In the genomic region with DNA sequence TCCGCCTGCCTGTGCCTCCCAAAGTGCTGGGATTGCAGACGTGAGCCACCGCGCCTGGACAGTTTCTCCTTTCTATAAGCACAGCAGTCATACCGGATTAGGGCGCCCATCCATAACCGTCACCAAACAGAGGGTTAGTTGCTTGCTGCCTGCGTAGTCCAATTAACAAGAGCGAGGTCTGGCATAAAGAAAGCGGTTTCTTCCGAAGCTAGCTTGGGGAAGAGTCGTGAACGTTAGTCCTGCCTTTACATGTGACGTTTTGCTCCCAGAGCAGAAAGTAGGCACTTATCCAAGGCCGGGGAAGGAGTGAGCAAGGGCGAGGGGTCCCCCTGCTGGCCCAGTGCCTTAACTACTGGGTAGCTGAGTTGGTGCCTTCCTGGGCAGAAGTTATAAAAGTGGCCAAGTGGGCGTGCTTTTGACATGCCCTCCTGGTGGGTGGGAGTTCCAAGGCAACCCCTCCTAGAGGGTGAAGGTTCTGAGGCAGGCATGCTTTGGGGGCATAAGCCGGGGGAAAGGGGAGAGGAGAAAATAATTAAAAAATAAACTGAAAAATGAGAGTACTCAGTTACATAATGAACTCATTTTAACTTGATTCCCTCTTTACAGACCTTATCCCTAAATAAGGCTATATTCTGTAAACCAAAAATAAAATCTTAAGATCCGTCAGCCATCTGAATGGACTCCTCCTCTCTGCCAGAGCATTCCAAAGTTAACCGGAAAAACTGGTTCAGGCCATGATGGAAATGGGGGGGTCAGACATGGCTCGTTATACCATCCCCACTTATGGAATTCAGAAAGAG, we compare ENCODE assay signal across 1 cellular context.
A peak's percentile ranks its signal among the peaks of the same experiment; 100 is the strongest.
TF ChIP-seq lines count a peak whose summit lies in the region.

No MANE protein-coding gene starts in this region.

TF ChIP-seq in HCT116, 20 proteins besides CTCF, POLR2A, EP300 and RAD21 (continued from another document):
- TF ChIP-seq ZBTB33 (IDR thresholded peaks at IDR 0.05; ENCODE audit: extremely low read depth, insufficient replicate concordance, low read length) (no peak), MAX (IDR thresholded peaks at IDR 0.05) (0 out of 2 replicates have a peak, but pooled peaks have one; percentile 18), EZH2phosphoT487 (IDR thresholded peaks at IDR 0.05; ENCODE audit: borderline replicate concordance) (no peak), EGR1 (IDR thresholded peaks at IDR 0.05; ENCODE audit: low read depth) (no peak; the same call in 1 of the 2 replicates), SIN3A (IDR thresholded peaks at IDR 0.05; ENCODE audit: low read depth) (no peak), YY1 (IDR thresholded peaks at IDR 0.05; ENCODE audit: extremely low read depth, insufficient replicate concordance, low read depth, low read length) (peak; percentile 32), SP1 (IDR thresholded peaks at IDR 0.05; ENCODE audit: low read depth) (peak; percentile 21; the same call in 1 of the 2 replicates), FOSL1 (IDR thresholded peaks at IDR 0.05; ENCODE audit: low read depth) (no peak), EZH2 (IDR thresholded peaks at IDR 0.05) (no peak)
